In genomic region chr14:88895116-88895515, GRCh38 we compare ENCODE assay signal across 14 cellular contexts.
DNase-seq lines count a peak whose midpoint lies in the region; ATAC-seq and TF ChIP-seq lines count a peak whose summit lies in the region.
"Had no signal": no experiment of that assay in that cellular context is flagged by ENCODE, and none has a peak within 500 bp of the region (broad histone marks: within the 10 kb centered on the region; RNA-seq: fewer than 3 reads in every experiment).

No MANE protein-coding gene starts in this region.

- no TSS peak for BruUV-seq in Caco-2 (replicated peaks; lab: Mats Ljungman, UMichigan)

- intact Hi-C loops in transverse colon (cut with DNase I; ENCODE audit: low total_unique reads), result no loop called here
- intact Hi-C loops in Caco-2 (cut with micrococcal nuclease; ENCODE audit: unreplicated experiment), result no loop called here

- H3K27me3 ChIP-seq in transverse colon (no peaks in the 10 kb centered on the region), Caco-2 (replicated peaks; ENCODE audit: control insufficient read depth, insufficient read depth, low read length) (no peaks in the 10 kb centered on the region)
- H3K27me3 ChIP-seq: BE2C had no signal

- TF ChIP-seq CTCF in fibroblast of villous mesenchyme (IDR thresholded peaks at IDR 0.05; ENCODE audit: insufficient read depth, low read depth, low read length) (no peak), transverse colon (IDR thresholded peaks at IDR 0.05) (no peak), Caco-2 (IDR thresholded peaks at IDR 0.05; ENCODE audit: insufficient read depth in 1 of 2, low read depth in 1 of 2, low read length in 1 of 2, severe bottlenecking in 1 of 2, unreplicated experiment in 1 of 2) (no peak)

- ATAC-seq in stimulated activated memory B cell treated with anti-CD40 and anti-IgM and Interleukin-4, amounts not matched to agents 10 μg/mL and 1 μg/mL and 100 μg/mL, for 72 hours, result no peak
- ATAC-seq in HG03095 (IDR thresholded peaks at IDR 0.05; ENCODE audit: unreplicated experiment), result no peak

- H3K36me3 ChIP-seq in transverse colon (no peaks in the 10 kb centered on the region), Caco-2 (ENCODE audit: control insufficient read depth, insufficient read depth, low read length) (no peaks in the 10 kb centered on the region)
- H3K36me3 ChIP-seq: BE2C had no signal

- no peak overlapping the region for H3K4me3 Mint-ChIP-seq in stimulated activated memory B cell treated with anti-CD40 and anti-IgM and Interleukin-4, amounts not matched to agents 10 μg/mL and 1 μg/mL and 100 μg/mL, for 72 hours
- no peak overlapping the region for H3K4me3 Mint-ChIP-seq in Caco-2 (ENCODE audit: unreplicated experiment)
- H3K4me3 Mint-ChIP-seq: central memory CD8-positive, alpha-beta T cell had no signal

- H3K4me1 Mint-ChIP-seq in stimulated activated memory B cell treated with anti-CD40 and anti-IgM and Interleukin-4, amounts not matched to agents 10 μg/mL and 1 μg/mL and 100 μg/mL, for 72 hours, result no peaks in the 10 kb centered on the region
- no peaks in the 10 kb centered on the region for H3K4me1 Mint-ChIP-seq in Caco-2 (ENCODE audit: low read depth, unreplicated experiment)
- H3K4me1 Mint-ChIP-seq: central memory CD8-positive, alpha-beta T cell had no signal

- no peak for TF ChIP-seq POLR2A in transverse colon (IDR thresholded peaks at IDR 0.05)

- TF ChIP-seq EP300 in transverse colon (IDR thresholded peaks at IDR 0.05; ENCODE audit: low read depth), result no peak

- no peak overlapping the region for H3K27ac ChIP-seq in transverse colon

- no peak overlapping the region for H3K27ac Mint-ChIP-seq in stimulated activated memory B cell treated with anti-CD40 and anti-IgM and Interleukin-4, amounts not matched to agents 10 μg/mL and 1 μg/mL and 100 μg/mL, for 72 hours
- H3K27ac Mint-ChIP-seq in Caco-2 (ENCODE audit: unreplicated experiment), result no peak overlapping the region

- POLR2A ChIA-PET in Caco-2 (lab: Charles Lee), result no interaction called here

- H3K4me1 ChIP-seq in transverse colon (no peaks in the 10 kb centered on the region), Caco-2 (no peaks in the 10 kb centered on the region)

- no peaks in the 10 kb centered on the region for H3K9me3 Mint-ChIP-seq in stimulated activated memory B cell treated with anti-CD40 and anti-IgM and Interleukin-4, amounts not matched to agents 10 μg/mL and 1 μg/mL and 100 μg/mL, for 72 hours
- no peaks in the 10 kb centered on the region for H3K9me3 Mint-ChIP-seq in Caco-2 (ENCODE audit: unreplicated experiment)
- H3K9me3 Mint-ChIP-seq: central memory CD8-positive, alpha-beta T cell had no signal

- H3K4me3 ChIP-seq in fibroblast of villous mesenchyme (ENCODE audit: low read depth, low read length) (no peak overlapping the region), transverse colon (no peak overlapping the region), Caco-2 (ENCODE audit: low read depth, low read length) (no peak overlapping the region)

- peak; percentile 15 for DNase-seq in AG08395 (ENCODE audit: low spot score)
- peak; percentile 25 for DNase-seq in HPDE6-E6E7 (ENCODE audit: extremely low spot score)
- peak; percentile 83 for DNase-seq in amniotic epithelial cell (ENCODE audit: low read depth)
- DNase-seq in fibroblast of villous mesenchyme (ENCODE audit: low read depth), result peak; percentile 71
- DNase-seq in transverse colon, result no peak
- no peak for DNase-seq in Caco-2
- DNase-seq: activated naive CD4-positive, alpha-beta T cell treated with Interleukin-2 at 50 U/mL for 16 hours; BE2C; DND-41; NCI-H446 treated with DMSO at 0.1 percent for 48 hours; RPMI8226 had no signal

- H3K27me3 Mint-ChIP-seq in stimulated activated memory B cell treated with anti-CD40 and anti-IgM and Interleukin-4, amounts not matched to agents 10 μg/mL and 1 μg/mL and 100 μg/mL, for 72 hours, result peaks cover 10% of the 10 kb centered on the region
- peaks cover 6% of the 10 kb centered on the region for H3K27me3 Mint-ChIP-seq in Caco-2 (ENCODE audit: insufficient read depth, unreplicated experiment)

- no peaks in the 10 kb centered on the region for H3K9me3 ChIP-seq in transverse colon
- no peaks in the 10 kb centered on the region for H3K9me3 ChIP-seq in Caco-2

- in situ Hi-C loops in transverse colon (cut with MboI; ENCODE audit: low pct_ligation_motif_present in 1 of 4, low pct_unique_long_range_greater_than_20kb in 1 of 4, low sequenced_read_pairs in 3 of 4), result no loop called here

- WGBS in transverse colon (ENCODE audit: low coverage in 1 of 2), 2 donors, result 37 to 61% methylated on average over 3 to 4 of the region's 4 CpGs

- CTCF ChIA-PET in Caco-2 (lab: Charles Lee), result no interaction called here

- no peaks in the 10 kb centered on the region for H3K36me3 Mint-ChIP-seq in stimulated activated memory B cell treated with anti-CD40 and anti-IgM and Interleukin-4, amounts not matched to agents 10 μg/mL and 1 μg/mL and 100 μg/mL, for 72 hours
- no peaks in the 10 kb centered on the region for H3K36me3 Mint-ChIP-seq in Caco-2 (ENCODE audit: insufficient read depth, unreplicated experiment)

Comparison
In these comparisons a context has a peak if more than half of its experiments do, and no peak if none do; other contexts are left out.
1. DNase-seq: peak in AG08395 (single experiment), HPDE6-E6E7 (single experiment), amniotic epithelial cell (single experiment) and fibroblast of villous mesenchyme (single experiment); none in transverse colon (single experiment) and Caco-2 (0 of 2).